In genomic region chr3:32577621-32578556, GRCh38 we compare ENCODE assay signal across 9 cellular contexts. TPM values are rescaled to one million over a fixed set of nuclear protein-coding genes. Genes with fewer than 3 reads are reported as not detected.
DNase-seq lines count a peak whose midpoint lies in the region; ATAC-seq and TF ChIP-seq lines count a peak whose summit lies in the region.
"Had no signal": no experiment of that assay in that cellular context is flagged by ENCODE, and none has a peak within 500 bp of the region (broad histone marks: within the 10 kb centered on the region; RNA-seq: fewer than 3 reads in every experiment).

No MANE protein-coding gene starts in this region.

- H3K36me3 ChIP-seq in tibial nerve: no peaks in the 10 kb centered on the region

- H3K36me3 Mint-ChIP-seq in activated CD8-positive, alpha-beta T cell treated with anti-CD3 and anti-CD28 coated beads, Interleukin-2, amount 10 ng/mL, durations not matched to agents 7 days and 5 days (ENCODE audit: low read depth): no peaks in the 10 kb centered on the region

- H3K4me3 ChIP-seq in tibial nerve: peak overlapping the region in 1 of 4 donors; percentile 23

- peaks cover 0 to 11% (median 4%) of the 10 kb centered on the region in 4 donors for H3K4me1 ChIP-seq in tibial nerve

- CTCF ChIA-PET in activated CD8-positive, alpha-beta T cell treated with anti-CD3 and anti-CD28 coated beads, Interleukin-2, amount 10 ng/mL, durations not matched to agents 7 days and 5 days (lab: Charles Lee): interaction anchor here (0.8 to 1.3 kb wide), 4 partner anchors 9 to 110 kb away, joined by 3 to 5 read pairs (median 4); no protein-coding TSS in a partner anchor

- H3K4me3 Mint-ChIP-seq in activated CD8-positive, alpha-beta T cell treated with anti-CD3 and anti-CD28 coated beads, Interleukin-2, amount 10 ng/mL, durations not matched to agents 7 days and 5 days: peak overlapping the region; percentile 41

- no peaks in the 10 kb centered on the region for H3K27me3 Mint-ChIP-seq in activated CD8-positive, alpha-beta T cell treated with anti-CD3 and anti-CD28 coated beads, Interleukin-2, amount 10 ng/mL, durations not matched to agents 7 days and 5 days (ENCODE audit: low read depth)

- no peaks in the 10 kb centered on the region for H3K9me3 Mint-ChIP-seq in activated CD8-positive, alpha-beta T cell treated with anti-CD3 and anti-CD28 coated beads, Interleukin-2, amount 10 ng/mL, durations not matched to agents 7 days and 5 days (ENCODE audit: insufficient read depth)

- DNase-seq in GDM1 (lab: John Stamatoyannopoulos, UW) (peak; percentile 66), left lobe of liver (ENCODE audit: low spot score) (no peak), OCI-M2 (lab: John Stamatoyannopoulos, UW; ENCODE audit: unreplicated experiment) (no peak), NCI-H345 treated with DMSO at 0.1 percent for 48 hours (lab: John Stamatoyannopoulos, UW; ENCODE audit: unreplicated experiment) (no peak), tibial nerve (ENCODE audit: low spot score in 2 of 2) (no peak)
- DNase-seq in activated CD8-positive, alpha-beta T cell treated with anti-CD3 and anti-CD28 coated beads, Interleukin-2, amount 10 ng/mL, durations not matched to agents 7 days and 5 days: no peak

- H3K4me1 Mint-ChIP-seq in activated CD8-positive, alpha-beta T cell treated with anti-CD3 and anti-CD28 coated beads, Interleukin-2, amount 10 ng/mL, durations not matched to agents 7 days and 5 days (ENCODE audit: low read depth): peaks cover 16% of the 10 kb centered on the region

- 45 to 46% methylated on average over 8 of the region's 8 CpGs for WGBS in tibial nerve, 2 donors

- TF ChIP-seq EP300 in tibial nerve (IDR thresholded peaks at IDR 0.05): no peak

- TF ChIP-seq CTCF in tibial nerve (IDR thresholded peaks at IDR 0.05): no peak

- H3K27ac Mint-ChIP-seq in activated CD8-positive, alpha-beta T cell treated with anti-CD3 and anti-CD28 coated beads, Interleukin-2, amount 10 ng/mL, durations not matched to agents 7 days and 5 days: peak overlapping the region; percentile 83

- no peak for TF ChIP-seq POLR2A in tibial nerve (IDR thresholded peaks at IDR 0.05)

- H3K27me3 ChIP-seq in tibial nerve: no peaks in the 10 kb centered on the region

- no peak overlapping the region for H3K27ac ChIP-seq in tibial nerve

- POLR2A ChIA-PET in activated CD8-positive, alpha-beta T cell treated with anti-CD3 and anti-CD28 coated beads, Interleukin-2, amount 10 ng/mL, durations not matched to agents 7 days and 5 days (lab: Charles Lee): interaction anchor here (0.9 to 1.1 kb wide), 2 partner anchors 8 to 39 kb away, joined by 3 read pairs; no protein-coding TSS in a partner anchor

- H3K9me3 ChIP-seq in tibial nerve: no peaks in the 10 kb centered on the region

- ATAC-seq in GM19452 (IDR thresholded peaks at IDR 0.05; ENCODE audit: unreplicated experiment) (peak; percentile 93), HG03457 (IDR thresholded peaks at IDR 0.05; ENCODE audit: unreplicated experiment) (peak; percentile 92), left lobe of liver (peak; percentile 39)
- peak; percentile 73 for ATAC-seq in activated CD8-positive, alpha-beta T cell treated with anti-CD3 and anti-CD28 coated beads, Interleukin-2, amount 10 ng/mL, durations not matched to agents 7 days and 5 days
- ATAC-seq: Panc1 had no signal

RNA-seq across cellular contexts. Expression of gene DYNC1LI1, which starts 7.2 kb away (rescaled TPM):
- total RNA-seq in activated CD8-positive, alpha-beta T cell treated with anti-CD3 and anti-CD28 coated beads, Interleukin-2, amount 10 ng/mL, durations not matched to agents 7 days and 5 days: 10 to 100 TPM; 32.0 to 33.4 TPM
- total RNA-seq in left lobe of liver (10.4 TPM), tibial nerve (10 to 100 TPM; 19.0 to 39.6 (median 23.9) TPM)

Comparison
In these comparisons a context has a peak if more than half of its experiments do, and no peak if none do; other contexts are left out.
1. ATAC-seq: peak in every context shown above with its lines; median percentile 93 in GM19452; 92 in HG03457; 73 in activated CD8-positive, alpha-beta T cell treated with anti-CD3 and anti-CD28 coated beads, Interleukin-2, amount 10 ng/mL, durations not matched to agents 7 days and 5 days; 39 in left lobe of liver.